In genomic region chr15:80549712-80550111, GRCh38 we compare ENCODE assay signal across 22 cellular contexts.
DNase-seq lines count a peak whose midpoint lies in the region; ATAC-seq and TF ChIP-seq lines count a peak whose summit lies in the region.
"Had no signal": no experiment of that assay in that cellular context is flagged by ENCODE, and none has a peak within 500 bp of the region (broad histone marks: within the 10 kb centered on the region; RNA-seq: fewer than 3 reads in every experiment).

No MANE protein-coding gene starts in this region.

- POLR2A ChIA-PET in SK-N-SH (lab: Yijun Ruan, JAX): no interaction called here

- H4K20me1 ChIP-seq in SK-N-SH (ENCODE audit: insufficient read depth) (no peaks in the 10 kb centered on the region), smooth muscle cell (ENCODE audit: low read depth) (no peaks in the 10 kb centered on the region)

- ATAC-seq in SK-N-SH treated with all-trans-retinoic acid at 6 μM for 48 hours (no peak; the same call in 1 of the 3 replicates), HG02885 (IDR thresholded peaks at IDR 0.05; ENCODE audit: poor library complexity, unreplicated experiment) (no peak)
- ATAC-seq: effector memory CD8-positive, alpha-beta T cell had no signal

- no peaks in the 10 kb centered on the region for H3K9me2 ChIP-seq in SK-N-SH

- H3K9ac ChIP-seq in SK-N-SH (peak overlapping the region; percentile 51), smooth muscle cell (ENCODE audit: low read depth) (no peak overlapping the region)

- no peak for TF ChIP-seq RAD21 in SK-N-SH (IDR thresholded peaks at IDR 0.05; ENCODE audit: low read length)

- no peaks in the 10 kb centered on the region; the same call in none of the 2 replicates for H3K79me2 ChIP-seq in SK-N-SH (ENCODE audit: insufficient read depth)
- H3K79me2 ChIP-seq in smooth muscle cell (ENCODE audit: low read depth): no peaks in the 10 kb centered on the region

- 34% methylated on average over 3 of the region's 3 CpGs for WGBS in SK-N-SH (ENCODE audit: low lambda C conversion rate)
- 75% methylated on average over 3 of the region's 3 CpGs for WGBS in smooth muscle cell (ENCODE audit: low lambda C conversion rate)

- CTCF ChIA-PET in SK-N-SH (lab: Yijun Ruan, JAX): interaction anchor here (1.1 to 1.9 kb wide), 3 partner anchors 18 to 227 kb away, joined by 3 to 10 read pairs (median 6); no protein-coding TSS in a partner anchor

- no peak for DNase-seq in SK-N-SH
- peak; percentile 46 for DNase-seq in amniotic epithelial cell (ENCODE audit: low read depth)
- no peak for DNase-seq in fibroblast of villous mesenchyme (ENCODE audit: low read depth)
- no peak for DNase-seq in smooth muscle cell (lab: John Stamatoyannopoulos, UW; ENCODE audit: unreplicated experiment)
- DNase-seq in caudate nucleus (lab: John Stamatoyannopoulos, UW): no peak
- no peak for DNase-seq in NCI-H1694 (lab: John Stamatoyannopoulos, UW)
- DNase-seq: activated CD4-positive, alpha-beta memory T cell treated with anti-CD3 and anti-CD28 coated beads for 36 hours; activated naive CD4-positive, alpha-beta T cell treated with Interleukin-2 at 50 U/mL for 16 hours; aorta; DMS 273 treated with DMSO at 0.1 percent for 48 hours; effector memory CD8-positive, alpha-beta T cell; hippocampal formation; NCI-H146; NCI-H2171; NCI-H526 treated with DMSO at 0.1 percent for 48 hours; occipital lobe; WERI-Rb-1 had no signal

- H3K27me3 ChIP-seq in SK-N-SH (ENCODE audit: insufficient read depth) (no peaks in the 10 kb centered on the region), smooth muscle cell (ENCODE audit: low read depth) (no peaks in the 10 kb centered on the region)

- peaks cover 37% of the 10 kb centered on the region for H3F3A ChIP-seq in SK-N-SH (replicated peaks; ENCODE audit: insufficient read depth)
- H3F3A ChIP-seq in smooth muscle cell (ENCODE audit: low read depth): no peaks in the 10 kb centered on the region

- peak overlapping the region; percentile 68 for H3K4me2 ChIP-seq in SK-N-SH
- peak overlapping the region; percentile 69 for H3K4me2 ChIP-seq in smooth muscle cell

- no peak for TF ChIP-seq EP300 in SK-N-SH (IDR thresholded peaks at IDR 0.05; ENCODE audit: borderline replicate concordance in 1 of 2, low read depth in 1 of 2, low read length in 1 of 2)

- H3K27ac ChIP-seq in SK-N-SH (ENCODE audit: low read depth in 2 of 2, low read length in 1 of 2) (peak overlapping the region; percentile 93 to 95), smooth muscle cell (ENCODE audit: low read depth) (peak overlapping the region; percentile 58), caudate nucleus (ENCODE audit: low read depth, low read length) (no peak overlapping the region)
- H3K27ac ChIP-seq: 22Rv1, HL-60, WERI-Rb-1 had no signal

- H3K36me3 ChIP-seq in SK-N-SH (replicated peaks in 1 of 2; ENCODE audit: control insufficient read depth in 1 of 2, insufficient read depth in 2 of 2, low read length in 1 of 2) (peaks cover 4 to 10% of the 10 kb centered on the region in 2 experiments), smooth muscle cell (ENCODE audit: low read depth) (no peaks in the 10 kb centered on the region)
- H3K36me3 ChIP-seq: WERI-Rb-1 had no signal

- H3K9me3 ChIP-seq in SK-N-SH: no peaks in the 10 kb centered on the region
- no peaks in the 10 kb centered on the region for H3K9me3 ChIP-seq in smooth muscle cell (replicated peaks; ENCODE audit: low read depth)

- H3K4me3 ChIP-seq in SK-N-SH (ENCODE audit: low read depth in 2 of 2, low read length in 1 of 2) (peak overlapping the region; percentile 11 to 14; a peak in 3 of 4 replicates), fibroblast of villous mesenchyme (ENCODE audit: low read depth, low read length) (peak overlapping the region; percentile 24), smooth muscle cell (no peak overlapping the region)
- H3K4me3 ChIP-seq: lung had no signal

- TF ChIP-seq CTCF in SK-N-SH (IDR thresholded peaks at IDR 0.05): no peak
- TF ChIP-seq CTCF in fibroblast of villous mesenchyme (IDR thresholded peaks at IDR 0.05; ENCODE audit: insufficient read depth, low read depth, low read length): no peak
- TF ChIP-seq CTCF in smooth muscle cell (IDR thresholded peaks at IDR 0.05; ENCODE audit: borderline replicate concordance, insufficient read depth, poor library complexity, severe bottlenecking): no peak

- H3K4me1 ChIP-seq in SK-N-SH (ENCODE audit: control insufficient read depth in 1 of 2, insufficient read depth in 2 of 2, low read depth in 1 of 2, low read length in 1 of 2) (peaks cover 10 to 16% of the 10 kb centered on the region in 2 experiments), smooth muscle cell (ENCODE audit: low read depth) (peaks cover 8% of the 10 kb centered on the region)

- H2AFZ ChIP-seq in SK-N-SH (ENCODE audit: low read depth): no peak overlapping the region
- H2AFZ ChIP-seq in smooth muscle cell (ENCODE audit: low read depth): no peak overlapping the region

TF ChIP-seq in SK-N-SH, 30 proteins besides CTCF, POLR2A, EP300 and RAD21:
- TF ChIP-seq TAF1 (IDR thresholded peaks at IDR 0.05; ENCODE audit: borderline replicate concordance, low read depth, low read length) (no peak), FOXJ3 (CRISPR knock-in tag; IDR thresholded peaks at IDR 0.05) (no peak), IRF3 (IDR thresholded peaks at IDR 0.05; ENCODE audit: low read depth, low read length) (no peak), RFX5 (IDR thresholded peaks at IDR 0.05; ENCODE audit: low read length) (no peak), MEF2A (IDR thresholded peaks at IDR 0.05; ENCODE audit: borderline replicate concordance, low read depth) (no peak), FOXM1 (IDR thresholded peaks at IDR 0.05; ENCODE audit: low read depth) (no peak), GATA2 (CRISPR knock-in tag; IDR thresholded peaks at IDR 0.05) (no peak), POLR2AphosphoS5 (IDR thresholded peaks at IDR 0.05; ENCODE audit: low read depth, low read length) (no peak), FOSL2 (IDR thresholded peaks at IDR 0.05; ENCODE audit: borderline replicate concordance, low read depth) (no peak), YY1 (IDR thresholded peaks at IDR 0.05; ENCODE audit: low read depth) (no peak), TEAD4 (IDR thresholded peaks at IDR 0.05; ENCODE audit: borderline replicate concordance, insufficient read depth) (no peak)
- TF ChIP-seq, protein P1, sequence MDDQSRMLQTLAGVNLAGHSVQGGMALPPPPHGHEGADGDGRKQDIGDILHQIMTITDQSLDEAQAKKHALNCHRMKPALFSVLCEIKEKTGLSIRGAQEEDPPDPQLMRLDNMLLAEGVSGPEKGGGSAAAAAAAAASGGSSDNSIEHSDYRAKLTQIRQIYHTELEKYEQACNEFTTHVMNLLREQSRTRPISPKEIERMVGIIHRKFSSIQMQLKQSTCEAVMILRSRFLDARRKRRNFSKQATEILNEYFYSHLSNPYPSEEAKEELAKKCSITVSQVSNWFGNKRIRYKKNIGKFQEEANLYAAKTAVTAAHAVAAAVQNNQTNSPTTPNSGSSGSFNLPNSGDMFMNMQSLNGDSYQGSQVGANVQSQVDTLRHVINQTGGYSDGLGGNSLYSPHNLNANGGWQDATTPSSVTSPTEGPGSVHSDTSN (IDR thresholded peaks at IDR 0.05): no peak

TF ChIP-seq in SK-N-SH treated with all-trans-retinoic acid at 6 μM for 48 hours, 23 proteins besides CTCF, POLR2A, EP300 and RAD21 (continues in another document):
- TF ChIP-seq CSDC2 (CRISPR knock-in tag; IDR thresholded peaks at IDR 0.05) (no peak), ISL1 (CRISPR knock-in tag; IDR thresholded peaks at IDR 0.05) (no peak), ZC3H10 (CRISPR knock-in tag; IDR thresholded peaks at IDR 0.05) (no peak), ZNF8 (CRISPR knock-in tag; IDR thresholded peaks at IDR 0.05) (no peak), POU6F1 (CRISPR knock-in tag; IDR thresholded peaks at IDR 0.05; ENCODE audit: borderline replicate concordance, low read depth) (no peak), RARB (CRISPR knock-in tag; IDR thresholded peaks at IDR 0.05) (no peak), ZNF565 (CRISPR knock-in tag; conservative IDR thresholded peaks at IDR 0.05; ENCODE audit: low read depth) (no peak)
- TF ChIP-seq, protein P2, sequence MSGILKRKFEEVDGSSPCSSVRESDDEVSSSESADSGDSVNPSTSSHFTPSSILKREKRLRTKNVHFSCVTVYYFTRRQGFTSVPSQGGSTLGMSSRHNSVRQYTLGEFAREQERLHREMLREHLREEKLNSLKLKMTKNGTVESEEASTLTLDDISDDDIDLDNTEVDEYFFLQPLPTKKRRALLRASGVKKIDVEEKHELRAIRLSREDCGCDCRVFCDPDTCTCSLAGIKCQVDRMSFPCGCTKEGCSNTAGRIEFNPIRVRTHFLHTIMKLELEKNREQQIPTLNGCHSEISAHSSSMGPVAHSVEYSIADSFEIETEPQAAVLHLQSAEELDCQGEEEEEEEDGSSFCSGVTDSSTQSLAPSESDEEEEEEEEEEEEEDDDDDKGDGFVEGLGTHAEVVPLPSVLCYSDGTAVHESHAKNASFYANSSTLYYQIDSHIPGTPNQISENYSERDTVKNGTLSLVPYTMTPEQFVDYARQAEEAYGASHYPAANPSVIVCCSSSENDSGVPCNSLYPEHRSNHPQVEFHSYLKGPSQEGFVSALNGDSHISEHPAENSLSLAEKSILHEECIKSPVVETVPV (CRISPR knock-in tag; IDR thresholded peaks at IDR 0.05): no peak
